In the genomic region with DNA sequence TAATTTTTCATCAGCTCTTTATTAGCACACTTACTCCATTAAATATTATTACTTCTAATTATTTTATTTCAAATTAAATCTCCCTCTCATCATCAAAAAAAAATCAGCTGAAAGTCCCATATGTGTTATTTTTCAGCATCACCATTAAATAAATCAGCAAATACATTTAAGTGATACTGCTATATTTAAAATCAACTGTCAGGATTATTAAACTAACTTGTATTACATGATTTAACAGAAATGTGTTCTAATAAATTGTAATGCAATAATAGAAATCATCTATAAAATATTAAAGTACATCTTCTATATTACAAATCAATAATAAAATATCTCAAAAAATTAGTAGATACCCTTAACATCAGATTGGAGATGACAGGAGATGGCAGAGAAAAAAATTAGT, we compare ENCODE assay signal across 22 cellular contexts.
DNase-seq lines count a peak whose midpoint lies in the region; ATAC-seq, FAIRE-seq and TF ChIP-seq lines count a peak whose summit lies in the region.
"Had no signal": no experiment of that assay in that cellular context is flagged by ENCODE, and none has a peak within 500 bp of the region (broad histone marks: within the 10 kb centered on the region; RNA-seq: fewer than 3 reads in every experiment).

No MANE protein-coding gene starts in this region.

- no peak for ATAC-seq in upper lobe of right lung
- ATAC-seq: A549; CD8-positive, alpha-beta T cell had no signal

- no peaks in the 10 kb centered on the region for H3K4me1 ChIP-seq in small intestine (ENCODE audit: control insufficient read depth in 2 of 2, insufficient read depth in 1 of 2, low read depth in 1 of 2, low read length in 1 of 2)
- no peaks in the 10 kb centered on the region for H3K4me1 ChIP-seq in upper lobe of right lung
- H3K4me1 ChIP-seq in colonic mucosa = no peaks in the 10 kb centered on the region
- H3K4me1 ChIP-seq: A549, Caco-2 had no signal

- DNase-seq in frontal cortex (ENCODE audit: low spot score in 2 of 2) (no peak), small intestine (no peak), upper lobe of right lung (no peak), SK-N-DZ (ENCODE audit: low spot score) (no peak), hypothalamus (lab: John Stamatoyannopoulos, UW) (no peak), colonic mucosa (no peak)
- DNase-seq: 8988T; AML-193; Caco-2; Calu3; CD4-positive, alpha-beta T cell; CD8-positive, alpha-beta T cell; DMS79 treated with DMSO at 0.1 percent for 48 hours; GF-D8 had no signal

- TF ChIP-seq CTCF in upper lobe of right lung (IDR thresholded peaks at IDR 0.05) (no peak), colonic mucosa (IDR thresholded peaks at IDR 0.05) (no peak)

- H3K4me3 ChIP-seq in small intestine (ENCODE audit: low read depth in 1 of 2, low read length in 2 of 2) (no peak overlapping the region), upper lobe of right lung (no peak overlapping the region), colonic mucosa (no peak overlapping the region)
- H3K4me3 ChIP-seq: A549; BLaER1 treated with 17β-estradiol and CSF1 and Interleukin-3, amounts not matched to agents 10 nM and 100 nM had no signal

- H3K27ac ChIP-seq in small intestine (ENCODE audit: low read depth in 1 of 2, low read length in 1 of 2) (no peak overlapping the region), upper lobe of right lung (no peak overlapping the region), colonic mucosa (no peak overlapping the region)
- H3K27ac ChIP-seq: A549; BLaER1 treated with 17β-estradiol and CSF1 and Interleukin-3, amounts not matched to agents 10 nM and 100 nM; C4-2B had no signal

- FAIRE-seq in TTC549 (lab: Jason Lieb, UNC) (peak; percentile 13), colon (lab: Jason Lieb, UNC) (peak; percentile 68), frontal cortex (lab: Jason Lieb, UNC) (peak; percentile 63), small intestine (lab: Jason Lieb, UNC) (peak; percentile 36)
- FAIRE-seq: A549, D721Med, GM12891, GM19239 had no signal

- H3K36me3 ChIP-seq in small intestine (ENCODE audit: control insufficient read depth in 2 of 2, insufficient read depth in 2 of 2, low read length in 2 of 2) (no peaks in the 10 kb centered on the region), upper lobe of right lung (no peaks in the 10 kb centered on the region), colonic mucosa (no peaks in the 10 kb centered on the region)
- H3K36me3 ChIP-seq: BLaER1 treated with 17β-estradiol and CSF1 and Interleukin-3, amounts not matched to agents 10 nM and 100 nM had no signal

- no peak overlapping the region for H3K9ac ChIP-seq in colonic mucosa (ENCODE audit: low read depth in 2 of 2, low read length in 2 of 2)
- H3K9ac ChIP-seq: BLaER1 treated with 17β-estradiol and CSF1 and Interleukin-3, amounts not matched to agents 10 nM and 100 nM had no signal

- H3K27me3 ChIP-seq in small intestine (ENCODE audit: control insufficient read depth in 2 of 2, insufficient read depth in 2 of 2, low read length in 2 of 2) = no peaks in the 10 kb centered on the region
- H3K27me3 ChIP-seq in upper lobe of right lung = no peaks in the 10 kb centered on the region
- no peaks in the 10 kb centered on the region for H3K27me3 ChIP-seq in colonic mucosa
- H3K27me3 ChIP-seq: BLaER1 treated with 17β-estradiol and CSF1 and Interleukin-3, amounts not matched to agents 10 nM and 100 nM had no signal

- H3K9me3 ChIP-seq in small intestine (ENCODE audit: control insufficient read depth, low read depth) (no peaks in the 10 kb centered on the region), upper lobe of right lung (no peaks in the 10 kb centered on the region), colonic mucosa (no peaks in the 10 kb centered on the region)
- H3K9me3 ChIP-seq: A549, Caco-2 had no signal

- intact Hi-C loops in upper lobe of right lung (cut with DNase I) = no loop called here
- intact Hi-C loops in colonic mucosa (cut with DNase I) = no loop called here
